In the genomic region with DNA sequence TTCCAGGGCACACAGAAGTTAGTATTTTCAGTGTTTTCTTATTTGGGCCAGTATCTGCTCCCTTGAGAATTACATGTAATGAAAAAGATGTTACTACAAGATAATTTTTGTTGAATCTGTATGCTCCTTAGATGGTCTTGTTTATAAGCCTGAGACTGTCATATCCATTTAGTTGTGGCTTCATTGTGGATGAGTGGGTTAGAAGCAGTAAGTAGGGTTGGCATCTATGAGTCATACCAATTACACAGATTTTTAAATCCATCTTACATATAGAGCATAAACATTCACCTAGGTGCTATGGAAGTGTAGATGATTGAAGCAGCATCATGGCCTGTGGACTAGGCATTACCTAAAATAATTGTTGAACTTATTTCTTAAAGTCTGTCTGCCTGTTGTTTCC, we compare ENCODE assay signal across 1 cellular context.
A peak's percentile ranks its signal among the peaks of the same experiment; 100 is the strongest.
TF ChIP-seq lines count a peak whose summit lies in the region.

No MANE protein-coding gene starts in this region.

TF ChIP-seq in SK-N-SH, 30 proteins besides CTCF, POLR2A, EP300 and RAD21 (continued from another document):
- TF ChIP-seq, protein P1, sequence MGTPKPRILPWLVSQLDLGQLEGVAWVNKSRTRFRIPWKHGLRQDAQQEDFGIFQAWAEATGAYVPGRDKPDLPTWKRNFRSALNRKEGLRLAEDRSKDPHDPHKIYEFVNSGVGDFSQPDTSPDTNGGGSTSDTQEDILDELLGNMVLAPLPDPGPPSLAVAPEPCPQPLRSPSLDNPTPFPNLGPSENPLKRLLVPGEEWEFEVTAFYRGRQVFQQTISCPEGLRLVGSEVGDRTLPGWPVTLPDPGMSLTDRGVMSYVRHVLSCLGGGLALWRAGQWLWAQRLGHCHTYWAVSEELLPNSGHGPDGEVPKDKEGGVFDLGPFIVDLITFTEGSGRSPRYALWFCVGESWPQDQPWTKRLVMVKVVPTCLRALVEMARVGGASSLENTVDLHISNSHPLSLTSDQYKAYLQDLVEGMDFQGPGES (IDR thresholded peaks at IDR 0.05; ENCODE audit: low read depth, low read length): no peak
- TF ChIP-seq JUND (IDR thresholded peaks at IDR 0.05) (peak; percentile 61), MEF2A (IDR thresholded peaks at IDR 0.05; ENCODE audit: borderline replicate concordance, low read depth) (no peak), SMC3 (IDR thresholded peaks at IDR 0.05; ENCODE audit: low read depth, low read length) (no peak), RCOR1 (IDR thresholded peaks at IDR 0.05; ENCODE audit: low read length) (no peak), FOSL2 (IDR thresholded peaks at IDR 0.05; ENCODE audit: borderline replicate concordance, low read depth) (peak; percentile 56; the same call in 1 of the 2 replicates), TEAD4 (IDR thresholded peaks at IDR 0.05; ENCODE audit: borderline replicate concordance, insufficient read depth) (no peak)
- TF ChIP-seq, protein P2, sequence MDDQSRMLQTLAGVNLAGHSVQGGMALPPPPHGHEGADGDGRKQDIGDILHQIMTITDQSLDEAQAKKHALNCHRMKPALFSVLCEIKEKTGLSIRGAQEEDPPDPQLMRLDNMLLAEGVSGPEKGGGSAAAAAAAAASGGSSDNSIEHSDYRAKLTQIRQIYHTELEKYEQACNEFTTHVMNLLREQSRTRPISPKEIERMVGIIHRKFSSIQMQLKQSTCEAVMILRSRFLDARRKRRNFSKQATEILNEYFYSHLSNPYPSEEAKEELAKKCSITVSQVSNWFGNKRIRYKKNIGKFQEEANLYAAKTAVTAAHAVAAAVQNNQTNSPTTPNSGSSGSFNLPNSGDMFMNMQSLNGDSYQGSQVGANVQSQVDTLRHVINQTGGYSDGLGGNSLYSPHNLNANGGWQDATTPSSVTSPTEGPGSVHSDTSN (IDR thresholded peaks at IDR 0.05): peak; percentile 81
- TF ChIP-seq, protein P3, sequence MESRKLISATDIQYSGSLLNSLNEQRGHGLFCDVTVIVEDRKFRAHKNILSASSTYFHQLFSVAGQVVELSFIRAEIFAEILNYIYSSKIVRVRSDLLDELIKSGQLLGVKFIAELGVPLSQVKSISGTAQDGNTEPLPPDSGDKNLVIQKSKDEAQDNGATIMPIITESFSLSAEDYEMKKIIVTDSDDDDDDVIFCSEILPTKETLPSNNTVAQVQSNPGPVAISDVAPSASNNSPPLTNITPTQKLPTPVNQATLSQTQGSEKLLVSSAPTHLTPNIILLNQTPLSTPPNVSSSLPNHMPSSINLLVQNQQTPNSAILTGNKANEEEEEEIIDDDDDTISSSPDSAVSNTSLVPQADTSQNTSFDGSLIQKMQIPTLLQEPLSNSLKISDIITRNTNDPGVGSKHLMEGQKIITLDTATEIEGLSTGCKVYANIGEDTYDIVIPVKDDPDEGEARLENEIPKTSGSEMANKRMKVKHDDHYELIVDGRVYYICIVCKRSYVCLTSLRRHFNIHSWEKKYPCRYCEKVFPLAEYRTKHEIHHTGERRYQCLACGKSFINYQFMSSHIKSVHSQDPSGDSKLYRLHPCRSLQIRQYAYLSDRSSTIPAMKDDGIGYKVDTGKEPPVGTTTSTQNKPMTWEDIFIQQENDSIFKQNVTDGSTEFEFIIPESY (IDR thresholded peaks at IDR 0.05; ENCODE audit: borderline replicate concordance, low read depth): no peak
